ENCODE assay signal across 2 cellular contexts in genomic region chr11:67982255-67982857, GRCh38. TPM values are rescaled to one million over a fixed set of nuclear protein-coding genes. Genes with fewer than 3 reads are reported as not detected.
"Had no signal": no experiment of that assay in that cellular context is flagged by ENCODE, and none has a peak within 500 bp of the region (broad histone marks: within the 10 kb centered on the region; RNA-seq: fewer than 3 reads in every experiment).

No MANE protein-coding gene starts in this region.

RNA-seq across cellular contexts. Expression of gene ALDH3B1, which starts 27.8 kb away (rescaled TPM):
- total RNA-seq: GM23338, H9 had no signal
